In the genomic region with DNA sequence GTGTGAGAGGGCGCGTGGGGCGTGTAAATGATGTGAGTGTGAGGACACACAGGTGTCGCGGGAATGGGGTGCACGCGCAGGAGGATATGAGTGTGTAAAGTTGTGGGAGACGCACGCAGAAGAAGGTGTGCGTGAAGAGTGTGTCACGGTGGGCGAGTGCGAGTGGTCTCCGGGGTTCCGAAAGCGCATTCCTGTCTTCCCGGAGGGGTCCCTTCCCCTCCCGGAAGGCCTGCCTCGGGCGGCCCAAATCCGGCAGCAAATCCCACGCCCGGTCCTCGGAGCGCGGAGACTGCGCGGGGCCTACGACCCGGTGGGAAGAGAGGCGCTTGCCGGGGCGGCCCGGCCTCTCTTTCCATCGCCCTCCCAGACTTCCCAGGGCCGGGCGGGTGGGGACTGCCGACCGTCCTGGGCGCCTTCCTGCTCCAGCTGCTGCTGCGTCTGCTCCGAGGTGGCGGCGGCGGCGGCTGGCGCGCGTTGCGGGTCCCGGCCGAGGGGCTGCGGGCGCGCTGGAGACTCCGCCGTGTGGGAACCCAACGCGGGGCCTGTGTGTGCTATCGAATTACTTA, we compare ENCODE assay signal across 9 cellular contexts. TPM values are rescaled to one million over a fixed set of nuclear protein-coding genes. Genes with fewer than 3 reads are reported as not detected.
A peak's percentile ranks its signal among the peaks of the same experiment; 100 is the strongest.
DNase-seq lines count a peak whose midpoint lies in the region; ATAC-seq and TF ChIP-seq lines count a peak whose summit lies in the region.
"Had no signal": no experiment of that assay in that cellular context is flagged by ENCODE, and none has a peak within 500 bp of the region (broad histone marks: within the 10 kb centered on the region; RNA-seq: fewer than 3 reads in every experiment).

No MANE protein-coding gene starts in this region.

- intact Hi-C loops in ascending aorta (cut with DNase I), result loop anchor here (5.0 kb wide), 1 partner anchor 882 kb away; no protein-coding TSS in a partner anchor
- intact Hi-C loops in vagina (cut with DNase I), result no loop called here

- DNase-seq in stimulated activated naive CD8-positive, alpha-beta T cell treated with anti-CD3 and anti-CD28 coated beads, Interleukin-15, Interleukin-2, amounts not matched to agents 100 U/mL and 50 U/mL, for 24 hours, result no peak
- DNase-seq in ascending aorta (ENCODE audit: low spot score in 2 of 2) (no peak), memory B cell (ENCODE audit: low spot score in 2 of 2) (no peak), vagina (ENCODE audit: extremely low spot score in 2 of 2) (no peak), EL (no peak), germinal center (ENCODE audit: low spot score) (no peak)

- no peak for ATAC-seq in stimulated activated naive CD8-positive, alpha-beta T cell treated with anti-CD3 and anti-CD28 coated beads, Interleukin-15, Interleukin-2, amounts not matched to agents 100 U/mL and 50 U/mL, for 24 hours
- ATAC-seq in memory B cell (ENCODE audit: low read depth) (no peak), HG02973 (IDR thresholded peaks at IDR 0.05; ENCODE audit: unreplicated experiment) (no peak)

- H3K36me3 ChIP-seq in ascending aorta (no peaks in the 10 kb centered on the region), vagina (no peaks in the 10 kb centered on the region)

- no peak for TF ChIP-seq POLR2A in vagina (IDR thresholded peaks at IDR 0.05)

- H3K27ac ChIP-seq in ascending aorta, result no peak overlapping the region
- no peak overlapping the region for H3K27ac ChIP-seq in vagina

- peaks cover 61% of the 10 kb centered on the region for H3K27me3 ChIP-seq in ascending aorta
- H3K27me3 ChIP-seq in vagina, result peaks cover 46% of the 10 kb centered on the region

- H3K9me3 Mint-ChIP-seq in stimulated activated naive CD8-positive, alpha-beta T cell treated with anti-CD3 and anti-CD28 coated beads, Interleukin-15, Interleukin-2, amounts not matched to agents 100 ng/mL and 50 ng/mL, for 24 hours, result peaks cover 14% of the 10 kb centered on the region
- H3K9me3 Mint-ChIP-seq in memory B cell, result peaks cover 7% of the 10 kb centered on the region

- peaks cover 23% of the 10 kb centered on the region for H3K36me3 Mint-ChIP-seq in stimulated activated naive CD8-positive, alpha-beta T cell treated with anti-CD3 and anti-CD28 coated beads, Interleukin-15, Interleukin-2, amounts not matched to agents 100 ng/mL and 50 ng/mL, for 24 hours (ENCODE audit: low read depth)
- H3K36me3 Mint-ChIP-seq in memory B cell, result peaks cover 8% of the 10 kb centered on the region

- H3K4me3 Mint-ChIP-seq in stimulated activated naive CD8-positive, alpha-beta T cell treated with anti-CD3 and anti-CD28 coated beads, Interleukin-15, Interleukin-2, amounts not matched to agents 100 ng/mL and 50 ng/mL, for 24 hours, result peak overlapping the region; percentile 71
- peak overlapping the region; percentile 79 for H3K4me3 Mint-ChIP-seq in memory B cell

- peak overlapping the region; percentile 45 to 48 for H3K4me3 ChIP-seq in ascending aorta
- peak overlapping the region; percentile 14 to 47 for H3K4me3 ChIP-seq in vagina

- H3K4me1 ChIP-seq in ascending aorta (peaks cover 18% of the 10 kb centered on the region in 2 donors), vagina (peaks cover 34% of the 10 kb centered on the region)

- TF ChIP-seq CTCF in ascending aorta (IDR thresholded peaks at IDR 0.05) (no peak), vagina (IDR thresholded peaks at IDR 0.05) (no peak)

- peak overlapping the region; percentile 78 for H3K27ac Mint-ChIP-seq in stimulated activated naive CD8-positive, alpha-beta T cell treated with anti-CD3 and anti-CD28 coated beads, Interleukin-15, Interleukin-2, amounts not matched to agents 100 ng/mL and 50 ng/mL, for 24 hours
- peak overlapping the region; percentile 87 for H3K27ac Mint-ChIP-seq in memory B cell

- peaks cover 30% of the 10 kb centered on the region for H3K4me1 Mint-ChIP-seq in stimulated activated naive CD8-positive, alpha-beta T cell treated with anti-CD3 and anti-CD28 coated beads, Interleukin-15, Interleukin-2, amounts not matched to agents 100 ng/mL and 50 ng/mL, for 24 hours (ENCODE audit: low read depth)
- H3K4me1 Mint-ChIP-seq in memory B cell, result peaks cover 15% of the 10 kb centered on the region

- H3K9me3 ChIP-seq in ascending aorta (no peaks in the 10 kb centered on the region), vagina (no peaks in the 10 kb centered on the region)

- H3K27me3 Mint-ChIP-seq in stimulated activated naive CD8-positive, alpha-beta T cell treated with anti-CD3 and anti-CD28 coated beads, Interleukin-15, Interleukin-2, amounts not matched to agents 100 ng/mL and 50 ng/mL, for 24 hours, result peaks cover 76% of the 10 kb centered on the region
- peaks cover 34% of the 10 kb centered on the region for H3K27me3 Mint-ChIP-seq in memory B cell

RNA-seq across cellular contexts. Expression of a gene that starts 2.1 kb away (rescaled TPM):
- total RNA-seq in ascending aorta (not detected), vagina (not detected)
- total RNA-seq: glomerular endothelial cell had no signal

RNA-seq across cellular contexts. Expression of a gene that starts 12.1 kb away (rescaled TPM):
- total RNA-seq in ascending aorta (not detected), vagina (not detected)
- total RNA-seq: glomerular endothelial cell had no signal
